In genomic region chr2:180203972-180204371, GRCh38 we compare ENCODE assay signal across 13 cellular contexts.
DNase-seq lines count a peak whose midpoint lies in the region; ATAC-seq, FAIRE-seq and TF ChIP-seq lines count a peak whose summit lies in the region.
"Had no signal": no experiment of that assay in that cellular context is flagged by ENCODE, and none has a peak within 500 bp of the region (broad histone marks: within the 10 kb centered on the region; RNA-seq: fewer than 3 reads in every experiment).

No MANE protein-coding gene starts in this region.

- peaks cover 0 to 5% (median 0%) of the 10 kb centered on the region in 4 donors for H3K4me1 ChIP-seq in transverse colon

- no peak for TF ChIP-seq EP300 in transverse colon (IDR thresholded peaks at IDR 0.05; ENCODE audit: low read depth)

- H3K4me3 ChIP-seq in bronchial epithelial cell (ENCODE audit: low read depth, low read length) (no peak overlapping the region), retinal pigment epithelial cell (ENCODE audit: low read length) (no peak overlapping the region), transverse colon (no peak overlapping the region)

- WGBS in transverse colon (ENCODE audit: low coverage in 1 of 2), 2 donors: 77% methylated on average over 2 of the region's 2 CpGs; no CpG with 5 or more reads in 1 of the 2 donors

- no peak overlapping the region for H3K27ac ChIP-seq in transverse colon

- in situ Hi-C loops in transverse colon (cut with MboI; ENCODE audit: low pct_ligation_motif_present in 1 of 4, low pct_unique_long_range_greater_than_20kb in 1 of 4, low sequenced_read_pairs in 3 of 4): no loop called here

- H3K36me3 ChIP-seq in bronchial epithelial cell (ENCODE audit: control insufficient read depth, insufficient read depth, low read length) (no peaks in the 10 kb centered on the region), transverse colon (no peaks in the 10 kb centered on the region)

- DNase-seq in HFFc6: peak; percentile 10
- peak; percentile 93 for DNase-seq in bronchial epithelial cell (ENCODE audit: low read depth)
- DNase-seq in left ventricle myocardium superior: peak; percentile 28
- DNase-seq in retinal pigment epithelial cell (ENCODE audit: low read depth): peak; percentile 24
- no peak for DNase-seq in activated T-cell treated with anti-CD3 and anti-CD28 coated beads, Interleukin-2, amount 50 U/mL, for 4 hours
- no peak for DNase-seq in transverse colon
- DNase-seq: activated B cell treated with CpG ODN at 0.5 μM for 24 hours, dermis blood vessel endothelial cell, naive B cell, NCI-H1048 had no signal

- intact Hi-C loops in left ventricle myocardium superior (cut with micrococcal nuclease): no loop called here
- intact Hi-C loops in transverse colon (cut with DNase I; ENCODE audit: low total_unique reads): no loop called here

- FAIRE-seq in bronchial epithelial cell (lab: Jason Lieb, UNC): no peak
- FAIRE-seq: HTR-8/SVneo had no signal

- TF ChIP-seq CTCF in HFFc6 (IDR thresholded peaks at IDR 0.05): no peak
- no peak for TF ChIP-seq CTCF in bronchial epithelial cell (IDR thresholded peaks at IDR 0.05; ENCODE audit: insufficient read depth, low read length, severe bottlenecking)
- no peak for TF ChIP-seq CTCF in retinal pigment epithelial cell (conservative IDR thresholded peaks at IDR 0.05; ENCODE audit: low read depth, low read length)
- TF ChIP-seq CTCF in transverse colon (IDR thresholded peaks at IDR 0.05): no peak

- peaks cover 35% of the 10 kb centered on the region for H3K4me1 Mint-ChIP-seq in HFFc6 (ENCODE audit: low read depth)
- H3K4me1 Mint-ChIP-seq in activated T-cell treated with anti-CD3 and anti-CD28 coated beads, Interleukin-2, amount 50 U/mL, for 4 hours (ENCODE audit: low read depth): no peaks in the 10 kb centered on the region
- H3K4me1 Mint-ChIP-seq: activated B cell treated with CpG ODN at 0.5 μM for 24 hours, naive B cell had no signal

- H3K27me3 Mint-ChIP-seq in HFFc6 (ENCODE audit: insufficient read depth): no peaks in the 10 kb centered on the region; the same call in 1 of the 2 replicates
- no peaks in the 10 kb centered on the region for H3K27me3 Mint-ChIP-seq in activated T-cell treated with anti-CD3 and anti-CD28 coated beads, Interleukin-2, amount 50 U/mL, for 4 hours (ENCODE audit: low read depth)
- H3K27me3 Mint-ChIP-seq: activated B cell treated with CpG ODN at 0.5 μM for 24 hours had no signal

- H3K4me3 Mint-ChIP-seq in HFFc6: no peak overlapping the region
- H3K4me3 Mint-ChIP-seq in activated T-cell treated with anti-CD3 and anti-CD28 coated beads, Interleukin-2, amount 50 U/mL, for 4 hours: no peak overlapping the region
- H3K4me3 Mint-ChIP-seq: activated B cell treated with CpG ODN at 0.5 μM for 24 hours, naive B cell had no signal

- no peaks in the 10 kb centered on the region for H3K9me3 Mint-ChIP-seq in HFFc6
- H3K9me3 Mint-ChIP-seq in activated T-cell treated with anti-CD3 and anti-CD28 coated beads, Interleukin-2, amount 50 U/mL, for 4 hours: no peaks in the 10 kb centered on the region
- H3K9me3 Mint-ChIP-seq: activated B cell treated with CpG ODN at 0.5 μM for 24 hours, naive B cell had no signal

- ATAC-seq in left ventricle myocardium superior: peak; percentile 75
- no peak for ATAC-seq in activated T-cell treated with anti-CD3 and anti-CD28 coated beads, Interleukin-2, amount 50 U/mL, for 4 hours
- no peak for ATAC-seq in GM18873 (IDR thresholded peaks at IDR 0.05; ENCODE audit: low FRiP score, unreplicated experiment)
- no peak for ATAC-seq in GM19351 (IDR thresholded peaks at IDR 0.05; ENCODE audit: unreplicated experiment)

- H3K9me3 ChIP-seq in transverse colon: no peaks in the 10 kb centered on the region

- no peaks in the 10 kb centered on the region for H3K36me3 Mint-ChIP-seq in HFFc6 (ENCODE audit: low read depth)
- H3K36me3 Mint-ChIP-seq in activated T-cell treated with anti-CD3 and anti-CD28 coated beads, Interleukin-2, amount 50 U/mL, for 4 hours (ENCODE audit: insufficient read depth): no peaks in the 10 kb centered on the region
- H3K36me3 Mint-ChIP-seq: naive B cell had no signal

- no peaks in the 10 kb centered on the region for H3K27me3 ChIP-seq in bronchial epithelial cell (ENCODE audit: control insufficient read depth, insufficient read depth, low read length)
- H3K27me3 ChIP-seq in transverse colon: no peaks in the 10 kb centered on the region

- no peak overlapping the region; the same call in 1 of the 2 replicates for H3K27ac Mint-ChIP-seq in HFFc6
- H3K27ac Mint-ChIP-seq: activated B cell treated with CpG ODN at 0.5 μM for 24 hours, naive B cell had no signal

- no peak for TF ChIP-seq POLR2A in transverse colon (IDR thresholded peaks at IDR 0.05)

Comparison
In these comparisons a context has a peak if more than half of its experiments do, and no peak if none do; other contexts are left out.
1. DNase-seq: peak in HFFc6 (single experiment), bronchial epithelial cell (single experiment), left ventricle myocardium superior (single experiment) and retinal pigment epithelial cell (single experiment); none in activated T-cell treated with anti-CD3 and anti-CD28 coated beads, Interleukin-2, amount 50 U/mL, for 4 hours (single experiment) and transverse colon (single experiment).